29 cellular contexts compared by ENCODE assay signal in genomic region chr1:233063462-233063861, GRCh38.
A peak's percentile ranks its signal among the peaks of the same experiment; 100 is the strongest.
DNase-seq lines count a peak whose midpoint lies in the region; ATAC-seq, FAIRE-seq and TF ChIP-seq lines count a peak whose summit lies in the region.
"Had no signal": no experiment of that assay in that cellular context is flagged by ENCODE, and none has a peak within 500 bp of the region (broad histone marks: within the 10 kb centered on the region; RNA-seq: fewer than 3 reads in every experiment).

No MANE protein-coding gene starts in this region.

- H3K4me1 ChIP-seq in HEK293 (ENCODE audit: control insufficient read depth, insufficient read depth, low read length), result no peaks in the 10 kb centered on the region
- H3K4me1 ChIP-seq: BE2C, Caco-2 had no signal

- no peak for ATAC-seq in HG03432 (IDR thresholded peaks at IDR 0.05; ENCODE audit: unreplicated experiment)
- ATAC-seq: A549; CD8-positive, alpha-beta T cell had no signal

- no peaks in the 10 kb centered on the region for H3K9me3 ChIP-seq in HEK293 (ENCODE audit: control insufficient read depth, insufficient read depth, low read depth, low read length)
- H3K9me3 ChIP-seq: A549, BE2C had no signal

- CTCF ChIA-PET in HEK293 (lab: Yijun Ruan, JAX), result interaction anchor here (0.7 kb wide), 1 partner anchor 361 kb away, joined by 3 read pairs; no protein-coding TSS in a partner anchor

- TF ChIP-seq CTCF in D721Med (IDR thresholded peaks at IDR 0.05; ENCODE audit: insufficient read depth, missing control alignments), result no peak
- no peak for TF ChIP-seq CTCF in HEK293 (tag by site-specific recombination; IDR thresholded peaks at IDR 0.05)

- FAIRE-seq in D721Med (lab: Jason Lieb, UNC), result peak; percentile 32
- FAIRE-seq: A549 had no signal

- H3K4me3 ChIP-seq in HEK293 (ENCODE audit: low read depth, low read length), result no peak overlapping the region
- H3K4me3 ChIP-seq: A549; BLaER1; BLaER1 treated with 17β-estradiol and CSF1 and Interleukin-3, amounts not matched to agents 10 nM and 100 nM had no signal

- H3K27ac ChIP-seq in HEK293 (ENCODE audit: extremely low read depth, low read depth, low read length), result no peak overlapping the region
- H3K27ac ChIP-seq: 22Rv1; A549; BLaER1; BLaER1 treated with 17β-estradiol and CSF1 and Interleukin-3, amounts not matched to agents 10 nM and 100 nM; C4-2B had no signal

- DNase-seq in D721Med (ENCODE audit: insufficient read length, low spot score), result no peak
- no peak for DNase-seq in midbrain (lab: John Stamatoyannopoulos, UW)
- DNase-seq: 8988T; ACHN; AML-193; BE2C; C1 segment of cervical spinal cord; Caco-2; Calu3; CD4-positive, alpha-beta memory T cell; CD4-positive, alpha-beta T cell; CD4-positive, CD25-positive, alpha-beta regulatory T cell; CD8-positive, alpha-beta memory T cell; CD8-positive, alpha-beta T cell; COR-L47; DMS 273 treated with DMSO at 0.1 percent for 48 hours; DMS153; DMS53; DMS79; DMS79 treated with DMSO at 0.1 percent for 48 hours; DND-41; EL had no signal

- POLR2A ChIA-PET in HEK293 (lab: Yijun Ruan, JAX), result no interaction called here

- peaks cover 0 to 15% of the 10 kb centered on the region in 2 experiments; a peak in 2 of 3 replicates for H3K36me3 ChIP-seq in HEK293 (ENCODE audit: control insufficient read depth in 2 of 2, insufficient read depth in 1 of 2, low read length in 2 of 2)
- H3K36me3 ChIP-seq: BE2C had no signal

TF ChIP-seq in HEK293, 187 proteins besides CTCF, POLR2A, EP300 and RAD21:
- peak; percentile 98 for TF ChIP-seq ZNF558 (tag by site-specific recombination; IDR thresholded peaks at IDR 0.05)
- no peak for TF ChIP-seq ZNF707 (tag by site-specific recombination; IDR thresholded peaks at IDR 0.05)
- TF ChIP-seq ZFP41 (tag by site-specific recombination; IDR thresholded peaks at IDR 0.05; ENCODE audit: borderline replicate concordance), result no peak
- TF ChIP-seq ZNF664 (tag by site-specific recombination; IDR thresholded peaks at IDR 0.05), result no peak
